Comparison of ENCODE assay signal across 14 cellular contexts in genomic region chr7:102978280-102978679, GRCh38.
A peak's percentile ranks its signal among the peaks of the same experiment; 100 is the strongest.
DNase-seq lines count a peak whose midpoint lies in the region; ATAC-seq and TF ChIP-seq lines count a peak whose summit lies in the region.
"Had no signal": no experiment of that assay in that cellular context is flagged by ENCODE, and none has a peak within 500 bp of the region (broad histone marks: within the 10 kb centered on the region; RNA-seq: fewer than 3 reads in every experiment).

No MANE protein-coding gene starts in this region.

- DNase-seq in GF-D8 (lab: John Stamatoyannopoulos, UW): peak; percentile 39
- peak; percentile 50 for DNase-seq in NCI-H460 (ENCODE audit: extremely low read depth, low read depth)
- peak; percentile 50 for DNase-seq in dedifferentiated amniotic fluid mesenchymal stem cell (ENCODE audit: extremely low spot score)
- peak; percentile 33 for DNase-seq in omental fat pad (ENCODE audit: low spot score)
- DNase-seq in sigmoid colon: no peak
- DNase-seq in NCI-H1048 (lab: John Stamatoyannopoulos, UW): no peak
- DNase-seq: activated T-cell treated with anti-CD3 and anti-CD28 coated beads, Interleukin-2, amount 50 U/mL, for 24 hours; NCI-H446; retina; stimulated activated CD8-positive, alpha-beta memory T cell treated with anti-CD3 and anti-CD28 coated beads, Interleukin-4, amount 100 ng/mL, for 48 hours; T-helper 17 cell had no signal

- WGBS in sigmoid colon, 2 donors: 83 to 90% methylated on average over 6 of the region's 6 CpGs

- H3K27me3 ChIP-seq in sigmoid colon: no peaks in the 10 kb centered on the region

- peaks cover 0 to 7% (median 0%) of the 10 kb centered on the region in 4 donors for H3K9me3 ChIP-seq in sigmoid colon

- no peak for TF ChIP-seq CTCF in omental fat pad (IDR thresholded peaks at IDR 0.05)
- TF ChIP-seq CTCF in sigmoid colon (IDR thresholded peaks at IDR 0.05): no peak

- peak; percentile 79 for ATAC-seq in omental fat pad (ENCODE audit: low FRiP score)
- no peak for ATAC-seq in GM18511 (IDR thresholded peaks at IDR 0.05; ENCODE audit: unreplicated experiment)
- ATAC-seq in HG03571 (IDR thresholded peaks at IDR 0.05; ENCODE audit: unreplicated experiment): no peak
- ATAC-seq: left lobe of liver, T-helper 17 cell had no signal

- no peak for TF ChIP-seq POLR2A in sigmoid colon (IDR thresholded peaks at IDR 0.05)

- no peak overlapping the region for H3K4me3 ChIP-seq in sigmoid colon

- H3K36me3 ChIP-seq in sigmoid colon: no peaks in the 10 kb centered on the region

- no peak overlapping the region for H3K27ac ChIP-seq in sigmoid colon

- intact Hi-C loops in sigmoid colon (cut with DNase I): no loop called here

- H3K4me1 ChIP-seq in sigmoid colon: no peaks in the 10 kb centered on the region

- TF ChIP-seq EP300 in sigmoid colon (IDR thresholded peaks at IDR 0.05): no peak

Comparison
In these comparisons a context has a peak if more than half of its experiments do, and no peak if none do; other contexts are left out.
1. DNase-seq: peak in GF-D8 (single experiment), NCI-H460 (single experiment), dedifferentiated amniotic fluid mesenchymal stem cell (single experiment) and omental fat pad (single experiment); none in sigmoid colon (single experiment) and NCI-H1048 (single experiment).